In the genomic region with DNA sequence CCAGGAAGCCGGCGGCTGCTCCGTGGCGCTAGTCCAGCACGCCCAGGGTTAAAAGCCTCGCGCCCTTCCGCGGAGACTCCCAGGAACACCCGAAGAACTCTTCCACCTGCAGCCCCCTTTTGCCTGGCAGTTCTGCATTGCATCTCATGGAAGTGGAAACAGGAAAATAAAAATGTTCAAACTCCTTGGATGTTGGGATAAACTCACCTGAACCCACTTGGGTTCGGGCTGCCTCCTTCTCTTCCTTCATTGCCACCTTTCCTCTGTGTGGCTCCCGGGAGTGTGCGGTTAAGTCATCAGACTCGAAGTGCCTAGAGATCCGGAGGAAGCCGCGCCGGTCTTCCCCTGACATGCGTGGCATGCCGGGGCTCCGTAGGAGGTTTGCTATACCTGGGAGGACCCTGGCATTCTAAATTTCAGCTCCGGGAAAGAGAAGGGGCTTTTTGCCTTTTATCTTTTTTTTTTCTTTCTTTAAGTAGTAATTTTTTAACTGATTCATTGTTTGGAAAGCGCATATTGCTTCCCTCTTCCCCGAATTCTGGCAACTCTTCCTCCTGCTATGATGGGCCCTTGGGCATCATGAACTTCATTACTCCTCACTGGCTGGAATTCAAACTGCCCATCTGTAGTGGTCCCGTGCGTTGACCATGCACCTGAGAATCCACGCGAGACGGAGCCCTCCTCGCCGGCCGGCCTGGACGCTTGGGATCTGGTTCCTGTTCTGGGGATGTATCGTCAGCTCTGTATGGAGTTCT, we compare ENCODE assay signal across 9 cellular contexts.
DNase-seq lines count a peak whose midpoint lies in the region; ATAC-seq lines count a peak whose summit lies in the region.
"Had no signal": no experiment of that assay in that cellular context is flagged by ENCODE, and none has a peak within 500 bp of the region (broad histone marks: within the 10 kb centered on the region; RNA-seq: fewer than 3 reads in every experiment).

No MANE protein-coding gene starts in this region.

- POLR2A ChIA-PET in naive thymus-derived CD4-positive, alpha-beta T cell (lab: Charles Lee): no interaction called here

- H3K9ac ChIP-seq in adipocyte (ENCODE audit: low read length) (no peak overlapping the region), iPS-15b (ENCODE audit: low read depth, low read length) (no peak overlapping the region)

- ATAC-seq in naive thymus-derived CD4-positive, alpha-beta T cell: no peak

- no peak overlapping the region for H3K4me3 Mint-ChIP-seq in naive thymus-derived CD4-positive, alpha-beta T cell

- H3K36me3 Mint-ChIP-seq in naive thymus-derived CD4-positive, alpha-beta T cell: peaks cover 0 to 8% (median 0%) of the 10 kb centered on the region in 5 donors

- H3K27me3 Mint-ChIP-seq in naive thymus-derived CD4-positive, alpha-beta T cell: peaks cover 50 to 66% (median 54%) of the 10 kb centered on the region in 5 donors

- in situ Hi-C loops in HAP-1 (cut with MboI; ENCODE audit: low sequenced_read_pairs): no loop called here

- H3K4me1 Mint-ChIP-seq in naive thymus-derived CD4-positive, alpha-beta T cell: peaks cover 0 to 12% (median 2%) of the 10 kb centered on the region in 7 donors

- H3K27ac ChIP-seq in skin epidermis: no peak overlapping the region
- H3K27ac ChIP-seq in naive thymus-derived CD4-positive, alpha-beta T cell (ENCODE audit: low read depth, low read length): no peak overlapping the region

- H3K27ac Mint-ChIP-seq in naive thymus-derived CD4-positive, alpha-beta T cell: no peak overlapping the region

- CTCF ChIA-PET in naive thymus-derived CD4-positive, alpha-beta T cell (lab: Charles Lee): no interaction called here

- no peak for DNase-seq in HAP-1 (ENCODE audit: low spot score in 2 of 2)
- peak; percentile 3 for DNase-seq in adipocyte (ENCODE audit: low read depth)
- DNase-seq in GDM1 (lab: John Stamatoyannopoulos, UW): no peak
- DNase-seq in central memory CD4-positive, alpha-beta T cell: no peak
- no peak for DNase-seq in NCI-H2081 treated with DMSO at 0.1 percent for 48 hours (lab: John Stamatoyannopoulos, UW)
- DNase-seq in naive thymus-derived CD4-positive, alpha-beta T cell: no peak
- DNase-seq: NK-92 treated with Interleukin-12 subunit alpha and Interleukin-12 subunit beta, amount 100 ng/mL, for 24 hours had no signal

- H3K4me1 ChIP-seq in HAP-1: no peaks in the 10 kb centered on the region
- H3K4me1 ChIP-seq in adipocyte (ENCODE audit: control insufficient read depth, insufficient read depth, low read length): peaks cover 5% of the 10 kb centered on the region
- H3K4me1 ChIP-seq in iPS-15b (ENCODE audit: control insufficient read depth, insufficient read depth, low read length): peaks cover 20% of the 10 kb centered on the region
- H3K4me1 ChIP-seq in naive thymus-derived CD4-positive, alpha-beta T cell (ENCODE audit: control insufficient read depth in 2 of 2, insufficient read depth in 2 of 2, low read length in 2 of 2): no peaks in the 10 kb centered on the region

- H3K9me3 ChIP-seq in HAP-1 (no peaks in the 10 kb centered on the region), adipocyte (ENCODE audit: control insufficient read depth, low read length) (no peaks in the 10 kb centered on the region), iPS-15b (ENCODE audit: control insufficient read depth, insufficient read depth, low read length) (no peaks in the 10 kb centered on the region)
- no peaks in the 10 kb centered on the region for H3K9me3 ChIP-seq in naive thymus-derived CD4-positive, alpha-beta T cell (ENCODE audit: control insufficient read depth in 2 of 3, low read length in 3 of 3)

- H3K4me3 ChIP-seq in HAP-1 (peak overlapping the region; percentile 10), adipocyte (ENCODE audit: low read length) (peak overlapping the region; percentile 84), iPS-15b (ENCODE audit: low read depth, low read length) (peak overlapping the region; percentile 77), skin epidermis (peak overlapping the region in 6 of 7 experiments; percentile 15 to 44 (median 26))
- H3K4me3 ChIP-seq in naive thymus-derived CD4-positive, alpha-beta T cell (ENCODE audit: low read length): no peak overlapping the region

- peaks cover 0 to 22% (median 7%) of the 10 kb centered on the region in 11 donors for H3K9me3 Mint-ChIP-seq in naive thymus-derived CD4-positive, alpha-beta T cell

- intact Hi-C loops in naive thymus-derived CD4-positive, alpha-beta T cell (cut with micrococcal nuclease): no loop called here

- no peaks in the 10 kb centered on the region for H3K36me3 ChIP-seq in HAP-1 (replicated peaks)
- H3K36me3 ChIP-seq in adipocyte (ENCODE audit: control insufficient read depth, insufficient read depth, low read length, severe bottlenecking): no peaks in the 10 kb centered on the region
- no peaks in the 10 kb centered on the region for H3K36me3 ChIP-seq in iPS-15b (ENCODE audit: control insufficient read depth, insufficient read depth, low read length)
- H3K36me3 ChIP-seq in naive thymus-derived CD4-positive, alpha-beta T cell (ENCODE audit: control insufficient read depth in 2 of 3, insufficient read depth in 3 of 3, low read length in 3 of 3): no peaks in the 10 kb centered on the region

- H3K27me3 ChIP-seq in HAP-1 (ENCODE audit: low read depth): peaks cover 15% of the 10 kb centered on the region
- peaks cover 40% of the 10 kb centered on the region for H3K27me3 ChIP-seq in adipocyte (replicated peaks; ENCODE audit: control insufficient read depth, insufficient read depth, low read length)
- H3K27me3 ChIP-seq in iPS-15b (ENCODE audit: control insufficient read depth, insufficient read depth, low read length): peaks cover 57% of the 10 kb centered on the region
- H3K27me3 ChIP-seq in naive thymus-derived CD4-positive, alpha-beta T cell (ENCODE audit: control insufficient read depth in 2 of 2, insufficient read depth in 2 of 2, low read length in 2 of 2): peaks cover 0 to 4% of the 10 kb centered on the region in 2 donors
